Comparison of ENCODE assay signal across 18 cellular contexts in genomic region chrX:1403228-1403627, GRCh38. TPM values are rescaled to one million over a fixed set of nuclear protein-coding genes. Genes with fewer than 3 reads are reported as not detected.
DNase-seq lines count a peak whose midpoint lies in the region; ATAC-seq and TF ChIP-seq lines count a peak whose summit lies in the region.
"Had no signal": no experiment of that assay in that cellular context is flagged by ENCODE, and none has a peak within 500 bp of the region (broad histone marks: within the 10 kb centered on the region; RNA-seq: fewer than 3 reads in every experiment).

No MANE protein-coding gene starts in this region.

- no peak overlapping the region for H3K4me3 ChIP-seq in thyroid gland (replicated peaks in 1 of 3)

- peaks cover 28 to 34% of the 10 kb centered on the region in 2 donors for H3K36me3 ChIP-seq in thyroid gland

- H3K27me3 ChIP-seq in thyroid gland: no peaks in the 10 kb centered on the region

- intact Hi-C loops in left ventricle myocardium superior (cut with micrococcal nuclease) (no loop called here), Right ventricle myocardium inferior (cut with DNase I) (no loop called here), posterior cingulate gyrus (cut with DNase I) (no loop called here), thyroid gland (cut with DNase I) (no loop called here)

- H3K27ac Mint-ChIP-seq in glutamatergic neuron (ENCODE audit: unreplicated experiment): no peak overlapping the region
- H3K27ac Mint-ChIP-seq: CD8-positive, alpha-beta memory T cell had no signal

- no peak for TF ChIP-seq POLR2A in thyroid gland (IDR thresholded peaks at IDR 0.05)

- 96% methylated on average over 3 to 10 of the region's 10 CpGs for WGBS in thyroid gland, 2 donors

- H3K27me3 Mint-ChIP-seq in glutamatergic neuron (ENCODE audit: unreplicated experiment): no peaks in the 10 kb centered on the region
- H3K27me3 Mint-ChIP-seq: CD8-positive, alpha-beta memory T cell had no signal

- H3K9me3 Mint-ChIP-seq in glutamatergic neuron (ENCODE audit: unreplicated experiment): no peaks in the 10 kb centered on the region

- ATAC-seq in left ventricle myocardium superior (no peak), Right ventricle myocardium inferior (no peak), GM21390 (IDR thresholded peaks at IDR 0.05; ENCODE audit: unreplicated experiment) (no peak)

- H3K27ac ChIP-seq in thyroid gland: no peak overlapping the region

- H3K4me1 ChIP-seq in thyroid gland: no peaks in the 10 kb centered on the region

- TF ChIP-seq CTCF in glutamatergic neuron (IDR thresholded peaks at IDR 0.05; ENCODE audit: partially characterized antibody, unreplicated experiment) (no peak), thyroid gland (IDR thresholded peaks at IDR 0.05) (no peak)

- no peaks in the 10 kb centered on the region for H3K9me3 ChIP-seq in thyroid gland

- DNase-seq in left ventricle myocardium superior (peak; percentile 19), Right ventricle myocardium inferior (ENCODE audit: missing footprints) (no peak), glutamatergic neuron (peak; percentile 5), posterior cingulate gyrus (peak in 6 of 10 donors; percentile 2 to 89 (median 54)), thyroid gland (no peak), middle frontal gyrus (ENCODE audit: extremely low spot score, low spot score) (no peak)
- DNase-seq: ACHN; C1 segment of cervical spinal cord; KG1; NCI-H1105 treated with DMSO at 0.1 percent for 48 hours; NCI-H187; NCI-H2107; NCI-H510A; NCI-H748 treated with DMSO at 0.1 percent for 48 hours; NK-92 treated with Interleukin-12 subunit alpha and Interleukin-12 subunit beta, amount 100 ng/mL, for 24 hours; SHP77 had no signal

- H3K4me3 Mint-ChIP-seq in glutamatergic neuron (ENCODE audit: unreplicated experiment): no peak overlapping the region
- H3K4me3 Mint-ChIP-seq: CD8-positive, alpha-beta memory T cell had no signal

- H3K36me3 Mint-ChIP-seq in glutamatergic neuron (ENCODE audit: unreplicated experiment): no peaks in the 10 kb centered on the region

- no peaks in the 10 kb centered on the region for H3K4me1 Mint-ChIP-seq in glutamatergic neuron (ENCODE audit: low read depth, unreplicated experiment)
- H3K4me1 Mint-ChIP-seq: CD8-positive, alpha-beta memory T cell had no signal

RNA-seq across cellular contexts. Expression of gene SLC25A6, which starts 11.3 kb away (rescaled TPM):
- 172 TPM for total RNA-seq in left ventricle myocardium superior
- total RNA-seq in Right ventricle myocardium inferior: 145 TPM
- total RNA-seq in glutamatergic neuron (ENCODE audit: unreplicated experiment): 411 TPM
- total RNA-seq in thyroid gland: 100 to 1,000 TPM; 219 to 397 (median 320) TPM

RNA-seq across cellular contexts. Expression of gene ASMTL, which starts 49.5 kb away (rescaled TPM):
- total RNA-seq in left ventricle myocardium superior (34.3 TPM), Right ventricle myocardium inferior (33.1 TPM), glutamatergic neuron (ENCODE audit: unreplicated experiment) (45.5 TPM), thyroid gland (10 to 100 TPM; 29.7 to 56.1 (median 42.4) TPM)

Comparison
In these comparisons a context has a peak if more than half of its experiments do, and no peak if none do; other contexts are left out.
1. DNase-seq: peak in left ventricle myocardium superior (single experiment), glutamatergic neuron (single experiment) and posterior cingulate gyrus (6 of 10); none in Right ventricle myocardium inferior (single experiment), thyroid gland (0 of 2) and middle frontal gyrus (single experiment).